In genomic region chr5:96957125-96958041, GRCh38 we compare ENCODE assay signal across 8 cellular contexts. TPM values are rescaled to one million over a fixed set of nuclear protein-coding genes. Genes with fewer than 3 reads are reported as not detected.
DNase-seq lines count a peak whose midpoint lies in the region; ATAC-seq and TF ChIP-seq lines count a peak whose summit lies in the region.

No MANE protein-coding gene starts in this region.

- peak overlapping the region; percentile 90 for H3K27ac ChIP-seq in DOHH2 (ENCODE audit: low read depth, low read length)
- no peak overlapping the region for H3K27ac ChIP-seq in tibial artery
- H3K27ac ChIP-seq in gastroesophageal sphincter, result no peak overlapping the region

- H3K79me2 ChIP-seq in DOHH2 (ENCODE audit: control insufficient read depth, low read length), result peaks cover 93% of the 10 kb centered on the region

- peaks cover 20% of the 10 kb centered on the region for H3K36me3 ChIP-seq in DOHH2 (ENCODE audit: control insufficient read depth, low read length)
- no peaks in the 10 kb centered on the region for H3K36me3 ChIP-seq in tibial artery
- H3K36me3 ChIP-seq in gastroesophageal sphincter, result no peaks in the 10 kb centered on the region

- H4K20me1 ChIP-seq in DOHH2 (ENCODE audit: control insufficient read depth, insufficient read depth, low read depth, low read length), result no peaks in the 10 kb centered on the region

- peak overlapping the region; percentile 81 for H3K27ac Mint-ChIP-seq in activated naive CD8-positive, alpha-beta T cell treated with anti-CD3 and anti-CD28 coated beads, Interleukin-2, amount 50 U/mL, for 24 hours

- peaks cover 61% of the 10 kb centered on the region for H3F3A ChIP-seq in DOHH2 (ENCODE audit: control insufficient read depth, insufficient read depth)

- intact Hi-C loops in tibial artery (cut with DNase I; ENCODE audit: low total_unique reads), result no loop called here

- peaks cover 85% of the 10 kb centered on the region for H3K4me1 ChIP-seq in DOHH2 (ENCODE audit: control insufficient read depth, low read length)
- peaks cover 0 to 62% (median 15%) of the 10 kb centered on the region in 4 donors for H3K4me1 ChIP-seq in tibial artery
- peaks cover 0 to 50% (median 9%) of the 10 kb centered on the region in 3 donors for H3K4me1 ChIP-seq in gastroesophageal sphincter

- peaks cover 85% of the 10 kb centered on the region for H3K4me1 Mint-ChIP-seq in activated naive CD8-positive, alpha-beta T cell treated with anti-CD3 and anti-CD28 coated beads, Interleukin-2, amount 50 U/mL, for 24 hours

- H3K9me2 ChIP-seq in DOHH2 (replicated peaks; ENCODE audit: control insufficient read depth, low read length), result no peaks in the 10 kb centered on the region

- TF ChIP-seq CTCF in DOHH2 (IDR thresholded peaks at IDR 0.05; ENCODE audit: low read depth, low read length, poor library complexity, severe bottlenecking), result no peak
- no peak for TF ChIP-seq CTCF in tibial artery (IDR thresholded peaks at IDR 0.05)
- no peak for TF ChIP-seq CTCF in gastroesophageal sphincter (IDR thresholded peaks at IDR 0.05)

- H3K9me3 Mint-ChIP-seq in activated naive CD8-positive, alpha-beta T cell treated with anti-CD3 and anti-CD28 coated beads, Interleukin-2, amount 50 U/mL, for 24 hours, result no peaks in the 10 kb centered on the region

- ATAC-seq in GM19351 (IDR thresholded peaks at IDR 0.05; ENCODE audit: unreplicated experiment), result peak; percentile 54
- peak; percentile 59 for ATAC-seq in HG03175 (IDR thresholded peaks at IDR 0.05; ENCODE audit: unreplicated experiment)
- ATAC-seq in activated naive CD8-positive, alpha-beta T cell treated with anti-CD3 and anti-CD28 coated beads, Interleukin-2, amount 50 U/mL, for 24 hours, result peak; percentile 93
- no peak for ATAC-seq in gastroesophageal sphincter

- H3K9me3 ChIP-seq in DOHH2 (ENCODE audit: control insufficient read depth, insufficient read depth, low read length) (0 out of 2 replicates have a peak, but pooled peaks cover 3% of the 10 kb centered on the region), tibial artery (no peaks in the 10 kb centered on the region), gastroesophageal sphincter (no peaks in the 10 kb centered on the region)

- 83 to 87% methylated on average over 4 of the region's 4 CpGs for WGBS in gastroesophageal sphincter (ENCODE audit: low coverage in 1 of 2), 2 donors

- peak overlapping the region; percentile 96 for H3K4me2 ChIP-seq in DOHH2 (ENCODE audit: low read length)

- TF ChIP-seq POLR2A in gastroesophageal sphincter (IDR thresholded peaks at IDR 0.05), result no peak

- DNase-seq in activated naive CD8-positive, alpha-beta T cell treated with anti-CD3 and anti-CD28 coated beads, Interleukin-2, amount 50 U/mL, for 24 hours, result no peak
- DNase-seq in NCI-H1436 (lab: John Stamatoyannopoulos, UW), result no peak
- no peak for DNase-seq in tibial artery
- no peak for DNase-seq in OCI-M1 (lab: John Stamatoyannopoulos, UW)

- H3K27me3 ChIP-seq in DOHH2 (ENCODE audit: control insufficient read depth, low read length) (no peaks in the 10 kb centered on the region), tibial artery (no peaks in the 10 kb centered on the region), gastroesophageal sphincter (no peaks in the 10 kb centered on the region)

- H3K27me3 Mint-ChIP-seq in activated naive CD8-positive, alpha-beta T cell treated with anti-CD3 and anti-CD28 coated beads, Interleukin-2, amount 50 U/mL, for 24 hours, result no peaks in the 10 kb centered on the region

- H3K4me3 ChIP-seq in DOHH2 (ENCODE audit: low read length), result peak overlapping the region; percentile 77
- no peak overlapping the region for H3K4me3 ChIP-seq in tibial artery
- H3K4me3 ChIP-seq in gastroesophageal sphincter, result no peak overlapping the region

- peaks cover 6% of the 10 kb centered on the region for H3K36me3 Mint-ChIP-seq in activated naive CD8-positive, alpha-beta T cell treated with anti-CD3 and anti-CD28 coated beads, Interleukin-2, amount 50 U/mL, for 24 hours (ENCODE audit: low read depth)

- no peak for TF ChIP-seq EP300 in gastroesophageal sphincter (IDR thresholded peaks at IDR 0.05)

- H3K4me3 Mint-ChIP-seq in activated naive CD8-positive, alpha-beta T cell treated with anti-CD3 and anti-CD28 coated beads, Interleukin-2, amount 50 U/mL, for 24 hours, result peak overlapping the region; percentile 72

RNA-seq across cellular contexts. Expression of gene LNPEP, which starts 21.5 kb away (rescaled TPM):
- 100 to 1,000 TPM in 1 of 4 donors, 10 to 100 TPM in 3; 64.8 to 111 (median 80.5) TPM for total RNA-seq in gastroesophageal sphincter
